ENCODE assay signal across 16 cellular contexts in genomic region chr20:33351696-33352095, GRCh38. TPM values are rescaled to one million over a fixed set of nuclear protein-coding genes. Genes with fewer than 3 reads are reported as not detected.
DNase-seq lines count a peak whose midpoint lies in the region; ATAC-seq and TF ChIP-seq lines count a peak whose summit lies in the region.
"Had no signal": no experiment of that assay in that cellular context is flagged by ENCODE, and none has a peak within 500 bp of the region (broad histone marks: within the 10 kb centered on the region; RNA-seq: fewer than 3 reads in every experiment).

No MANE protein-coding gene starts in this region.

- no peaks in the 10 kb centered on the region for H3K9me3 Mint-ChIP-seq in natural killer cell
- H3K9me3 Mint-ChIP-seq in natural killer cell treated with Interleukin-12 subunit alpha and Interleukin-12 subunit beta and Interleukin-15 and Interleukin-18, amount 100 ng/mL, for 72 hours = no peaks in the 10 kb centered on the region
- no peaks in the 10 kb centered on the region for H3K9me3 Mint-ChIP-seq in activated T-helper 17 cell treated with anti-CD3 and anti-CD28 coated beads, Interleukin-2, amount 50 U/mL, for 72 hours
- no peaks in the 10 kb centered on the region for H3K9me3 Mint-ChIP-seq in glutamatergic neuron (ENCODE audit: unreplicated experiment)

- H3K27me3 Mint-ChIP-seq in natural killer cell (ENCODE audit: low read depth in 2 of 2) = no peaks in the 10 kb centered on the region
- no peaks in the 10 kb centered on the region for H3K27me3 Mint-ChIP-seq in natural killer cell treated with Interleukin-12 subunit alpha and Interleukin-12 subunit beta and Interleukin-15 and Interleukin-18, amount 100 ng/mL, for 72 hours
- no peaks in the 10 kb centered on the region for H3K27me3 Mint-ChIP-seq in activated T-helper 17 cell treated with anti-CD3 and anti-CD28 coated beads, Interleukin-2, amount 50 U/mL, for 72 hours
- H3K27me3 Mint-ChIP-seq in glutamatergic neuron (ENCODE audit: unreplicated experiment) = peaks cover 4% of the 10 kb centered on the region

- H3K36me3 Mint-ChIP-seq in natural killer cell (no peaks in the 10 kb centered on the region), glutamatergic neuron (ENCODE audit: unreplicated experiment) (peaks cover 7% of the 10 kb centered on the region)
- no peaks in the 10 kb centered on the region for H3K36me3 Mint-ChIP-seq in natural killer cell treated with Interleukin-12 subunit alpha and Interleukin-12 subunit beta and Interleukin-15 and Interleukin-18, amount 100 ng/mL, for 72 hours
- peaks cover 38% of the 10 kb centered on the region for H3K36me3 Mint-ChIP-seq in activated T-helper 17 cell treated with anti-CD3 and anti-CD28 coated beads, Interleukin-2, amount 50 U/mL, for 72 hours (ENCODE audit: low read depth)

- ATAC-seq in natural killer cell = no peak
- no peak for ATAC-seq in natural killer cell treated with Interleukin-12 subunit alpha and Interleukin-12 subunit beta and Interleukin-15 and Interleukin-18, amount 100 ng/mL, for 72 hours
- no peak for ATAC-seq in activated T-helper 17 cell treated with anti-CD3 and anti-CD28 coated beads, Interleukin-2, amount 50 U/mL, for 72 hours (replicated peaks)
- ATAC-seq in GM18858 (IDR thresholded peaks at IDR 0.05; ENCODE audit: unreplicated experiment) = no peak

- TF ChIP-seq CTCF in natural killer cell (IDR thresholded peaks at IDR 0.05) (no peak), glutamatergic neuron (IDR thresholded peaks at IDR 0.05; ENCODE audit: partially characterized antibody, unreplicated experiment) (no peak)

- DNase-seq in natural killer cell (no peak), kidney tubule cell (ENCODE audit: low spot score) (peak; percentile 37), HuH-7 (ENCODE audit: low spot score) (no peak), glutamatergic neuron (no peak)
- no peak for DNase-seq in natural killer cell treated with Interleukin-12 subunit alpha and Interleukin-12 subunit beta and Interleukin-15 and Interleukin-18, amount 100 ng/mL, for 72 hours (ENCODE audit: low spot score)
- DNase-seq in activated naive CD4-positive, alpha-beta T cell (lab: John Stamatoyannopoulos, UW) = no peak
- DNase-seq: AML-193, DMS 273 treated with DMSO at 0.1 percent for 48 hours, EL, MG63, NCI-H1105 treated with DMSO at 0.1 percent for 48 hours, NCI-H187, NCI-H774, Right ventricle myocardium superior had no signal

- H3K4me1 Mint-ChIP-seq in natural killer cell = peaks cover 9% of the 10 kb centered on the region in 2 donors
- H3K4me1 Mint-ChIP-seq in natural killer cell treated with Interleukin-12 subunit alpha and Interleukin-12 subunit beta and Interleukin-15 and Interleukin-18, amount 100 ng/mL, for 72 hours (ENCODE audit: low read depth in 2 of 2) = peaks cover 0 to 7% of the 10 kb centered on the region in 2 donors
- H3K4me1 Mint-ChIP-seq in activated T-helper 17 cell treated with anti-CD3 and anti-CD28 coated beads, Interleukin-2, amount 50 U/mL, for 72 hours = peaks cover 5% of the 10 kb centered on the region
- H3K4me1 Mint-ChIP-seq in glutamatergic neuron (ENCODE audit: low read depth, unreplicated experiment) = no peaks in the 10 kb centered on the region

- intact Hi-C loops in natural killer cell (cut with micrococcal nuclease) = no loop called here

- H3K27ac Mint-ChIP-seq in natural killer cell (peak overlapping the region; percentile 83 to 85), glutamatergic neuron (ENCODE audit: unreplicated experiment) (no peak overlapping the region)
- H3K27ac Mint-ChIP-seq in natural killer cell treated with Interleukin-12 subunit alpha and Interleukin-12 subunit beta and Interleukin-15 and Interleukin-18, amount 100 ng/mL, for 72 hours = peak overlapping the region in 1 of 2 donors; percentile 63
- peak overlapping the region; percentile 10 for H3K27ac Mint-ChIP-seq in activated T-helper 17 cell treated with anti-CD3 and anti-CD28 coated beads, Interleukin-2, amount 50 U/mL, for 72 hours

- H3K4me3 Mint-ChIP-seq in natural killer cell = peak overlapping the region; percentile 59
- no peak overlapping the region for H3K4me3 Mint-ChIP-seq in natural killer cell treated with Interleukin-12 subunit alpha and Interleukin-12 subunit beta and Interleukin-15 and Interleukin-18, amount 100 ng/mL, for 72 hours
- peak overlapping the region; percentile 2 for H3K4me3 Mint-ChIP-seq in activated T-helper 17 cell treated with anti-CD3 and anti-CD28 coated beads, Interleukin-2, amount 50 U/mL, for 72 hours
- H3K4me3 Mint-ChIP-seq in glutamatergic neuron (ENCODE audit: unreplicated experiment) = no peak overlapping the region

RNA-seq across cellular contexts. Expression of gene CDK5RAP1, which starts 49.6 kb away (rescaled TPM):
- total RNA-seq in natural killer cell = 10 to 100 TPM; 59.7 to 71.5 (median 62.6) TPM
- total RNA-seq in natural killer cell treated with Interleukin-12 subunit alpha and Interleukin-12 subunit beta and Interleukin-15 and Interleukin-18, amount 100 ng/mL, for 72 hours = 10 to 100 TPM; 37.1 to 59.6 TPM
- 10 to 100 TPM; 24.1 to 44.5 TPM for total RNA-seq in activated T-helper 17 cell treated with anti-CD3 and anti-CD28 coated beads, Interleukin-2, amount 50 U/mL, for 72 hours
- total RNA-seq in glutamatergic neuron (ENCODE audit: unreplicated experiment) = 30.9 TPM

Comparison
In these comparisons a context has a peak if more than half of its experiments do, and no peak if none do; other contexts are left out.
1. H3K4me3 Mint-ChIP-seq: peak in natural killer cell (single experiment) and activated T-helper 17 cell treated with anti-CD3 and anti-CD28 coated beads, Interleukin-2, amount 50 U/mL, for 72 hours (single experiment); none in natural killer cell treated with Interleukin-12 subunit alpha and Interleukin-12 subunit beta and Interleukin-15 and Interleukin-18, amount 100 ng/mL, for 72 hours (single experiment) and glutamatergic neuron (single experiment).